In genomic region chr17:51006601-51007000, GRCh38 we compare ENCODE assay signal across 17 cellular contexts.
A peak's percentile ranks its signal among the peaks of the same experiment; 100 is the strongest.
DNase-seq lines count a peak whose midpoint lies in the region; ATAC-seq and TF ChIP-seq lines count a peak whose summit lies in the region.
"Had no signal": no experiment of that assay in that cellular context is flagged by ENCODE, and none has a peak within 500 bp of the region (broad histone marks: within the 10 kb centered on the region; RNA-seq: fewer than 3 reads in every experiment).

No MANE protein-coding gene starts in this region.

- no peaks in the 10 kb centered on the region for H3K27me3 Mint-ChIP-seq in activated naive CD8-positive, alpha-beta T cell treated with anti-CD3 and anti-CD28 coated beads, Interleukin-2, amount 50 U/mL, for 24 hours

- H3K9me3 Mint-ChIP-seq in activated naive CD8-positive, alpha-beta T cell treated with anti-CD3 and anti-CD28 coated beads, Interleukin-2, amount 50 U/mL, for 24 hours = no peaks in the 10 kb centered on the region

- no peaks in the 10 kb centered on the region for H3K4me1 Mint-ChIP-seq in activated naive CD8-positive, alpha-beta T cell treated with anti-CD3 and anti-CD28 coated beads, Interleukin-2, amount 50 U/mL, for 24 hours

- H3K4me3 ChIP-seq in astrocyte of the spinal cord (ENCODE audit: low read depth, low read length) (no peak overlapping the region), retinal pigment epithelial cell (ENCODE audit: low read length) (no peak overlapping the region)
- H3K4me3 ChIP-seq: BLaER1 treated with 17β-estradiol and CSF1 and Interleukin-3, amounts not matched to agents 10 nM and 100 nM; breast epithelium; left lung; thoracic aorta had no signal

- in situ Hi-C loops in astrocyte of the spinal cord (cut with HindIII; ENCODE audit: low sequenced_read_pairs) = no loop called here

- ATAC-seq in activated naive CD8-positive, alpha-beta T cell treated with anti-CD3 and anti-CD28 coated beads, Interleukin-2, amount 50 U/mL, for 24 hours = no peak
- ATAC-seq: left lung had no signal

- no peak overlapping the region for H3K27ac Mint-ChIP-seq in activated naive CD8-positive, alpha-beta T cell treated with anti-CD3 and anti-CD28 coated beads, Interleukin-2, amount 50 U/mL, for 24 hours

- TF ChIP-seq CTCF in astrocyte of the spinal cord (IDR thresholded peaks at IDR 0.05; ENCODE audit: low read depth, low read length) (no peak), retinal pigment epithelial cell (conservative IDR thresholded peaks at IDR 0.05; ENCODE audit: low read depth, low read length) (no peak)

- no peak overlapping the region for H3K4me3 Mint-ChIP-seq in activated naive CD8-positive, alpha-beta T cell treated with anti-CD3 and anti-CD28 coated beads, Interleukin-2, amount 50 U/mL, for 24 hours

- DNase-seq in GM03348 (ENCODE audit: low spot score) (peak; percentile 57), astrocyte of the spinal cord (ENCODE audit: low read depth, low spot score) (peak; percentile 61), kidney glomerular epithelial cell (lab: John Stamatoyannopoulos, UW) (peak; percentile 22), retinal pigment epithelial cell (ENCODE audit: low read depth) (peak; percentile 48), NCI-H446 (lab: John Stamatoyannopoulos, UW) (no peak), NCI-H510A treated with DMSO at 0.1 percent for 48 hours (lab: John Stamatoyannopoulos, UW) (no peak), NCI-H146 treated with DMSO at 0.1 percent for 48 hours (lab: John Stamatoyannopoulos, UW; ENCODE audit: unreplicated experiment) (no peak)
- DNase-seq in activated naive CD8-positive, alpha-beta T cell treated with anti-CD3 and anti-CD28 coated beads, Interleukin-2, amount 50 U/mL, for 24 hours = no peak
- DNase-seq: activated naive CD4-positive, alpha-beta T cell; foreskin fibroblast; left lung; NCI-H187; NCI-H446 treated with DMSO at 0.1 percent for 48 hours; SIG-M5 had no signal

- H3K36me3 Mint-ChIP-seq in activated naive CD8-positive, alpha-beta T cell treated with anti-CD3 and anti-CD28 coated beads, Interleukin-2, amount 50 U/mL, for 24 hours (ENCODE audit: low read depth) = peaks cover 11% of the 10 kb centered on the region

Comparison
In these comparisons a context has a peak if more than half of its experiments do, and no peak if none do; other contexts are left out.
1. DNase-seq: peak in GM03348 (single experiment), astrocyte of the spinal cord (single experiment), kidney glomerular epithelial cell (single experiment) and retinal pigment epithelial cell (single experiment); none in NCI-H446 (0 of 2), NCI-H510A treated with DMSO at 0.1 percent for 48 hours (single experiment), activated naive CD8-positive, alpha-beta T cell treated with anti-CD3 and anti-CD28 coated beads, Interleukin-2, amount 50 U/mL, for 24 hours (single experiment) and NCI-H146 treated with DMSO at 0.1 percent for 48 hours (single experiment).